12 cellular contexts compared by ENCODE assay signal in the genomic region with DNA sequence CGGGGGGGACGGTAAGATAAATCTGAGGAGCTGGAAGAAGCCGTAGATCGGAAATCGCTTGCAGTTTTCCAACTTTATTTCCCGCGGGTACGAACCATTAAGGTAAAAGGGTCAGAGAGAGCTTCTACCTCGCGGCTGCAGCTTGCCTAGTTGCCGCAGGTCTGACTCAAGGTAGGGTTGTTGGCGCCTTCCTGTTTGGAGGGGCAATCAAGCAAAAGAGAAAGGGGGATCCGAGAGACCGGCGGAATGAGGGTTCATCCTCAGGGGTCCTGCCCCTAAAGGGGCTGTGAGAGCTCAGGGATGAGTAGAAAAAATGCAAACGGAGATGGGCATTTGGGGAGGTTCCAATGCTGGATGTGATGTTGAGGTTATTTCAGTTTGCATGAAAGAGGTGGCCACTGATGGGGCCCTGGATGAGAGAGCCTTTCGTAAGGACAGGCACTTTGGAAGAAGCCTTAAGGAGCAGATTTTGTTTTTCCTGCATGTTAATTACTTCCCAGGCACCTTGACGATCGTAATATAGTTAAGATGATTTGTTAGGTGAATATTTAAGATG. TPM values are rescaled to one million over a fixed set of nuclear protein-coding genes. Genes with fewer than 3 reads are reported as not detected.
DNase-seq lines count a peak whose midpoint lies in the region; ATAC-seq and TF ChIP-seq lines count a peak whose summit lies in the region.
"Had no signal": no experiment of that assay in that cellular context is flagged by ENCODE, and none has a peak within 500 bp of the region (broad histone marks: within the 10 kb centered on the region; RNA-seq: fewer than 3 reads in every experiment).

No MANE protein-coding gene starts in this region.

- no peak overlapping the region for H3K27ac Mint-ChIP-seq in chondrocyte (ENCODE audit: unreplicated experiment)

- H3K27me3 ChIP-seq in heart left ventricle = peaks cover 7 to 49% (median 28%) of the 10 kb centered on the region in 9 donors
- peaks cover 4% of the 10 kb centered on the region for H3K27me3 ChIP-seq in muscle layer of duodenum (ENCODE audit: low read depth, low read length)
- H3K27me3 ChIP-seq in uterus = peaks cover 0 to 8% of the 10 kb centered on the region in 2 donors

- H3K36me3 ChIP-seq in heart left ventricle (no peaks in the 10 kb centered on the region), muscle layer of duodenum (ENCODE audit: control insufficient read depth in 1 of 2, insufficient read depth in 2 of 2, low read length in 2 of 2) (no peaks in the 10 kb centered on the region), uterus (no peaks in the 10 kb centered on the region)

- H3K36me3 Mint-ChIP-seq in chondrocyte (ENCODE audit: low read depth) = peaks cover 1% of the 10 kb centered on the region

- peaks cover 13% of the 10 kb centered on the region for H3K4me1 Mint-ChIP-seq in chondrocyte (ENCODE audit: low read depth)

- TF ChIP-seq POLR2A in heart left ventricle (IDR thresholded peaks at IDR 0.05) (no peak), uterus (IDR thresholded peaks at IDR 0.05) (no peak)

- 6 to 12% (median 9%) methylated on average over 19 of the region's 19 CpGs for WGBS in heart left ventricle, 4 donors

- H3K4me3 ChIP-seq in heart left ventricle (peak overlapping the region in 11 of 12 donors; percentile 26 to 60 (median 49)), muscle layer of duodenum (ENCODE audit: low read depth in 1 of 2, low read length in 2 of 2) (peak overlapping the region; percentile 41 to 66), uterus (no peak overlapping the region)

- H3K9me3 Mint-ChIP-seq in chondrocyte (ENCODE audit: low read depth) = no peaks in the 10 kb centered on the region

- ATAC-seq in heart left ventricle (no peak), left cardiac atrium (no peak), HG02852 (IDR thresholded peaks at IDR 0.05; ENCODE audit: unreplicated experiment) (no peak)
- ATAC-seq: HCT116 had no signal

- H3K4me3 Mint-ChIP-seq in chondrocyte (ENCODE audit: unreplicated experiment) = peak overlapping the region; percentile 26

- H3K9me3 ChIP-seq in heart left ventricle (no peaks in the 10 kb centered on the region), muscle layer of duodenum (ENCODE audit: control insufficient read depth in 1 of 2, low read length in 2 of 2) (peaks cover 0 to 3% of the 10 kb centered on the region in 2 donors), uterus (no peaks in the 10 kb centered on the region)

- intact Hi-C loops in heart left ventricle (cut with DNase I) (loop anchor here in 1 of 10 donors (10.0 kb wide), 1 partner anchor 61 kb away; no protein-coding TSS in a partner anchor), left cardiac atrium (cut with DNase I) (no loop called here), uterus (cut with DNase I; ENCODE audit: low total_unique reads) (no loop called here)

- peaks cover 72% of the 10 kb centered on the region for H3K27me3 Mint-ChIP-seq in chondrocyte (ENCODE audit: low read depth)

- H3K27ac ChIP-seq in heart left ventricle = peak overlapping the region in 2 of 12 donors; percentile 43 to 68
- no peak overlapping the region for H3K27ac ChIP-seq in muscle layer of duodenum (ENCODE audit: low read length)
- peak overlapping the region; percentile 40 to 69 for H3K27ac ChIP-seq in uterus

- DNase-seq in heart left ventricle (no peak), left cardiac atrium (no peak), chondrocyte (ENCODE audit: low spot score) (no peak), uterus (no peak), NCI-H345 treated with DMSO at 0.1 percent for 48 hours (lab: John Stamatoyannopoulos, UW; ENCODE audit: unreplicated experiment) (no peak), NCI-H82 treated with DMSO at 0.1 percent for 48 hours (lab: John Stamatoyannopoulos, UW; ENCODE audit: unreplicated experiment) (no peak)
- DNase-seq: DND-41; NCI-H1105; stimulated activated CD4-positive, alpha-beta T cell treated with anti-CD3 and anti-CD28 coated beads, Interleukin-1b, Interleukin-23, amount 100 ng/mL, for 48 hours had no signal

- TF ChIP-seq CTCF in heart left ventricle (IDR thresholded peaks at IDR 0.05) (no peak), chondrocyte (IDR thresholded peaks at IDR 0.05) (no peak), uterus (IDR thresholded peaks at IDR 0.05) (no peak)

- H3K4me1 ChIP-seq in heart left ventricle = peaks cover 0 to 31% (median 0%) of the 10 kb centered on the region in 12 donors
- H3K4me1 ChIP-seq in muscle layer of duodenum (ENCODE audit: control insufficient read depth in 1 of 2, insufficient read depth in 2 of 2, low read length in 2 of 2) = peaks cover 0 to 12% of the 10 kb centered on the region in 2 donors
- no peaks in the 10 kb centered on the region for H3K4me1 ChIP-seq in uterus

RNA-seq across cellular contexts. Expression of a gene that starts 0.9 kb away (rescaled TPM):
- total RNA-seq in heart left ventricle (1 to 10 TPM in 1 of 9 donors, under 1 TPM in 8; 0.16 to 1.5 (median 0.35) TPM), left cardiac atrium (under 1 TPM; 0.41 to 0.58 TPM), chondrocyte (not detected in 3 replicates), uterus (1 to 10 TPM in 2 of 4 donors, not detected in 2; 1.5 to 2.6 TPM)
- under 1 TPM in 1 of 2 donors, not detected in 1; 0.01 TPM for polyA plus RNA-seq in heart left ventricle

Comparison
In these comparisons a context has a peak if more than half of its experiments do, and no peak if none do; other contexts are left out.
1. H3K4me3 ChIP-seq: peak in heart left ventricle (11 of 12) and muscle layer of duodenum (2 of 2); none in uterus (0 of 2).